Comparison of ENCODE assay signal across 18 cellular contexts in genomic region chr15:52334491-52335160, GRCh38. TPM values are rescaled to one million over a fixed set of nuclear protein-coding genes. Genes with fewer than 3 reads are reported as not detected.
A peak's percentile ranks its signal among the peaks of the same experiment; 100 is the strongest.
DNase-seq lines count a peak whose midpoint lies in the region; ATAC-seq, FAIRE-seq and TF ChIP-seq lines count a peak whose summit lies in the region.
"Had no signal": no experiment of that assay in that cellular context is flagged by ENCODE, and none has a peak within 500 bp of the region (broad histone marks: within the 10 kb centered on the region; RNA-seq: fewer than 3 reads in every experiment).

No MANE protein-coding gene starts in this region.

- ATAC-seq in left colon (peak; percentile 21), pancreas (no peak), GM21737 (IDR thresholded peaks at IDR 0.05; ENCODE audit: unreplicated experiment) (no peak), HG02938 (IDR thresholded peaks at IDR 0.05; ENCODE audit: unreplicated experiment) (no peak)
- ATAC-seq: left lobe of liver, sciatic nerve had no signal

- 80 to 82% methylated on average over 3 of the region's 3 CpGs for WGBS in pancreas, 2 donors

- H3K4me1 ChIP-seq in HUES48 (ENCODE audit: control insufficient read depth, insufficient read depth, low read length) (peaks cover 31% of the 10 kb centered on the region), astrocyte (ENCODE audit: insufficient read depth, low read length) (peaks cover 21% of the 10 kb centered on the region), pancreas (peaks cover 0 to 6% (median 5%) of the 10 kb centered on the region in 3 donors)

- H3K27me3 Mint-ChIP-seq in Calu3 (ENCODE audit: unreplicated experiment) (no peaks in the 10 kb centered on the region), astrocyte (ENCODE audit: low read depth, unreplicated experiment) (no peaks in the 10 kb centered on the region)
- H3K27me3 Mint-ChIP-seq: B cell had no signal

- H2AFZ ChIP-seq in astrocyte (ENCODE audit: low read depth, low read length) = no peak overlapping the region

- no peaks in the 10 kb centered on the region for H3K79me2 ChIP-seq in astrocyte (ENCODE audit: insufficient read depth, low read length)

- peak overlapping the region; percentile 50 for H3K27ac Mint-ChIP-seq in Calu3 (ENCODE audit: unreplicated experiment)
- no peak overlapping the region for H3K27ac Mint-ChIP-seq in astrocyte (ENCODE audit: unreplicated experiment)
- H3K27ac Mint-ChIP-seq: B cell had no signal

- no peaks in the 10 kb centered on the region for H3K36me3 Mint-ChIP-seq in Calu3 (ENCODE audit: insufficient read depth, unreplicated experiment)
- H3K36me3 Mint-ChIP-seq in astrocyte (ENCODE audit: low read depth, unreplicated experiment) = no peaks in the 10 kb centered on the region

- H3K9me3 ChIP-seq in HUES48 (ENCODE audit: control insufficient read depth, insufficient read depth, low read length) = no peaks in the 10 kb centered on the region
- no peaks in the 10 kb centered on the region for H3K9me3 ChIP-seq in astrocyte (ENCODE audit: insufficient read depth, low read depth, low read length)
- no peaks in the 10 kb centered on the region for H3K9me3 ChIP-seq in pancreas
- H3K9me3 ChIP-seq: suprapubic skin had no signal

- intact Hi-C loops in Calu3 (cut with micrococcal nuclease; ENCODE audit: unreplicated experiment) (loop anchor here (5.0 kb wide), 1 partner anchor 233 kb away; the partner anchor contains the start of gene ARPP19), left colon (cut with DNase I, micrococcal nuclease) (no loop called here), pancreas (cut with DNase I) (loop anchor here in 1 of 3 donors (10.0 kb wide), 1 partner anchor 80 kb away; no protein-coding TSS in a partner anchor)

- TF ChIP-seq CTCF in Calu3 (IDR thresholded peaks at IDR 0.05; ENCODE audit: unreplicated experiment) (no peak), astrocyte (IDR thresholded peaks at IDR 0.05; ENCODE audit: insufficient read depth, low read depth, low read length) (no peak), pancreas (IDR thresholded peaks at IDR 0.05) (no peak)

- no peaks in the 10 kb centered on the region for H3K27me3 ChIP-seq in HUES48 (ENCODE audit: control insufficient read depth, insufficient read depth, low read length)
- H3K27me3 ChIP-seq in astrocyte (ENCODE audit: insufficient read depth, low read length) = no peaks in the 10 kb centered on the region
- no peaks in the 10 kb centered on the region for H3K27me3 ChIP-seq in pancreas
- H3K27me3 ChIP-seq: suprapubic skin had no signal

- H3K27ac ChIP-seq in HUES48 (ENCODE audit: low read depth, low read length) (no peak overlapping the region), astrocyte (ENCODE audit: low read depth, low read length) (no peak overlapping the region), pancreas (no peak overlapping the region)
- H3K27ac ChIP-seq: suprapubic skin had no signal

- CTCF ChIA-PET in Calu3 (lab: Charles Lee) = no interaction called here

- no TSS peak for BruUV-seq in Calu3 (replicated peaks; lab: Mats Ljungman, UMichigan)

- H3K4me3 ChIP-seq in HUES48 (ENCODE audit: low read depth, low read length) (no peak overlapping the region), astrocyte (ENCODE audit: insufficient read depth, low read depth, low read length) (no peak overlapping the region), pancreas (no peak overlapping the region)
- H3K4me3 ChIP-seq: suprapubic skin had no signal

- H3K36me3 ChIP-seq in HUES48 (ENCODE audit: control insufficient read depth, insufficient read depth, low read length) (peaks cover 11% of the 10 kb centered on the region; the same call in 1 of the 2 replicates), astrocyte (ENCODE audit: insufficient read depth, low read length) (peaks cover 3% of the 10 kb centered on the region), pancreas (no peaks in the 10 kb centered on the region)

- H3K4me1 Mint-ChIP-seq in Calu3 (ENCODE audit: low read depth, unreplicated experiment) = peaks cover 32% of the 10 kb centered on the region
- H3K4me1 Mint-ChIP-seq in astrocyte (ENCODE audit: low read depth, unreplicated experiment) = peaks cover 40% of the 10 kb centered on the region

- H3K9ac ChIP-seq in HUES48 (ENCODE audit: low read depth, low read length) = 0 out of 2 replicates have a peak overlapping the region, but pooled peaks have one; percentile 5
- no peak overlapping the region for H3K9ac ChIP-seq in astrocyte (ENCODE audit: low read length)

- H3K9me3 Mint-ChIP-seq in Calu3 (ENCODE audit: low read depth, unreplicated experiment) (no peaks in the 10 kb centered on the region), astrocyte (ENCODE audit: unreplicated experiment) (no peaks in the 10 kb centered on the region)

- peak overlapping the region; percentile 12 for H3K4me2 ChIP-seq in astrocyte (ENCODE audit: low read length)

- FAIRE-seq in astrocyte (lab: Jason Lieb, UNC) (peak; percentile 52), pancreas (lab: Jason Lieb, UNC) (no peak)
- FAIRE-seq: GM19239 had no signal

- no peak for DNase-seq in Calu3
- DNase-seq in astrocyte (ENCODE audit: low read depth) = no peak
- no peak for DNase-seq in left colon
- no peak for DNase-seq in SIG-M5 treated with dmso at 0.1 percent for 504 hours (lab: John Stamatoyannopoulos, UW; ENCODE audit: unreplicated experiment)
- no peak for DNase-seq in pancreas
- DNase-seq: activated gamma-delta T cell; NCI-H1048; occipital lobe; stimulated activated CD4-positive, alpha-beta T cell treated with anti-CD3 and anti-CD28 coated beads, Interleukin-2, amount 100 ng/mL, for 48 hours; stimulated activated CD8-positive, alpha-beta memory T cell treated with anti-CD3 and anti-CD28 coated beads, Interleukin-4, amount 100 ng/mL, for 48 hours had no signal

- H3K4me3 Mint-ChIP-seq in Calu3 (ENCODE audit: low read depth, unreplicated experiment) = no peak overlapping the region
- no peak overlapping the region for H3K4me3 Mint-ChIP-seq in astrocyte (ENCODE audit: unreplicated experiment)
- H3K4me3 Mint-ChIP-seq: B cell had no signal

- no peaks in the 10 kb centered on the region for H4K20me1 ChIP-seq in astrocyte (ENCODE audit: insufficient read depth, low read length)

RNA-seq across cellular contexts. Expression of gene MYO5C, which starts 39.0 kb away (rescaled TPM):
- 48.1 and 48.4 TPM in 2 replicates for total RNA-seq in Calu3 (2022)
- total RNA-seq in astrocyte = 2.7 and 4.5 TPM in 2 replicates
- total RNA-seq in left colon = 10 to 100 TPM; 73.9 to 90.9 TPM
- 10 to 100 TPM; 32.6 to 52.7 (median 41.3) TPM for total RNA-seq in pancreas
- polyA plus RNA-seq in pancreas = 10 to 100 TPM; 12.7 to 12.8 TPM
